12 cellular contexts compared by ENCODE assay signal in the genomic region with DNA sequence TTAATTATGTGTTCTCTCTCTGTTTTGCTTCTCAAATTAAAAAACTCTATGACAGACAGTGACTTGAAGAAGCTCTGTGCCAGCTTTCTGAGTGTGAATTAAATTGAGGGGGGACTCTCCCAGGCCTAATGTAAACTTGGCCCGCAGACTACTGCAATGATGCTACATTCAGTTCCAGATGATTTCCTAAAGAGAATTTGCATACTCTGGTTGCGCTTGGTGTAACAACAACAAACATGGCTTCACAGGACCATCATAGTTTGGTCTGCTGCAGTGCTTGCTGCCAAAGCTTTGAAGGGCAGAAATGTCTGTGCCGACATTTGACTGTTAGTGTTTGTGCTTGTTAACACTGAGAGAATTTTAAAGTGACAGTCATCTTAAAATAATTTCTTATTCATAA. TPM values are rescaled to one million over a fixed set of nuclear protein-coding genes. Genes with fewer than 3 reads are reported as not detected.
DNase-seq lines count a peak whose midpoint lies in the region; ATAC-seq, FAIRE-seq and TF ChIP-seq lines count a peak whose summit lies in the region.
"Had no signal": no experiment of that assay in that cellular context is flagged by ENCODE, and none has a peak within 500 bp of the region (broad histone marks: within the 10 kb centered on the region; RNA-seq: fewer than 3 reads in every experiment).

No MANE protein-coding gene starts in this region.

- H3K9ac ChIP-seq in keratinocyte (ENCODE audit: control insufficient read depth, extremely low read depth, insufficient read depth, low read length): no peak overlapping the region

- H3K4me3 ChIP-seq in keratinocyte (ENCODE audit: control insufficient read depth in 2 of 3, extremely low read depth in 1 of 3, insufficient read depth in 2 of 3, low read depth in 1 of 3, low read length in 3 of 3) (no peak overlapping the region), tibial artery (no peak overlapping the region)
- no peak overlapping the region for H3K4me3 ChIP-seq in CD8-positive, alpha-beta T cell (ENCODE audit: low read depth, low read length)
- H3K4me3 ChIP-seq: K562 had no signal

- no peaks in the 10 kb centered on the region for H3K27me3 ChIP-seq in keratinocyte (ENCODE audit: control insufficient read depth, extremely low read depth, insufficient read depth, low read length)
- no peaks in the 10 kb centered on the region for H3K27me3 ChIP-seq in tibial artery
- no peaks in the 10 kb centered on the region for H3K27me3 ChIP-seq in CD8-positive, alpha-beta T cell (ENCODE audit: insufficient read depth, low read length)

- H3K4me2 ChIP-seq in keratinocyte (ENCODE audit: control insufficient read depth, extremely low read depth, insufficient read depth, low read depth, low read length): no peak overlapping the region

- CTCF ChIA-PET in CD8-positive, alpha-beta T cell (lab: Charles Lee): interaction anchor here (0.9 to 11.0 kb wide), 7 partner anchors 12 to 454 kb away, joined by 4 to 129 read pairs (median 55); a partner anchor contains a TSS

- H4K20me1 ChIP-seq in keratinocyte (ENCODE audit: control insufficient read depth, extremely low read depth, insufficient read depth, low read length): no peaks in the 10 kb centered on the region

- ATAC-seq in GM21529 (IDR thresholded peaks at IDR 0.05; ENCODE audit: unreplicated experiment): peak; percentile 78
- peak; percentile 89 for ATAC-seq in HG03442 (IDR thresholded peaks at IDR 0.05; ENCODE audit: unreplicated experiment)
- ATAC-seq in CD8-positive, alpha-beta T cell: no peak
- ATAC-seq: K562 had no signal

- H3K36me3 Mint-ChIP-seq in CD8-positive, alpha-beta T cell: no peaks in the 10 kb centered on the region

- no peaks in the 10 kb centered on the region for H3K9me1 ChIP-seq in keratinocyte (ENCODE audit: control insufficient read depth, extremely low read depth, insufficient read depth, low read length)

- no peak overlapping the region for H3K27ac Mint-ChIP-seq in CD8-positive, alpha-beta T cell

- H3K4me1 ChIP-seq in keratinocyte (ENCODE audit: control insufficient read depth, extremely low read depth, insufficient read depth, low read length) (peaks cover 10% of the 10 kb centered on the region), tibial artery (peaks cover 0 to 10% (median 2%) of the 10 kb centered on the region in 4 donors)
- H3K4me1 ChIP-seq in CD8-positive, alpha-beta T cell (ENCODE audit: insufficient read depth, low read length): peaks cover 11% of the 10 kb centered on the region

- dilution Hi-C loops in keratinocyte (cut with MboI; ENCODE audit: extremely low pct_ligation_motif_present, low sequenced_read_pairs): no loop called here

- H3K79me2 ChIP-seq in keratinocyte (ENCODE audit: control insufficient read depth, insufficient read depth, low read length): no peaks in the 10 kb centered on the region

- no peaks in the 10 kb centered on the region for H3K9me3 Mint-ChIP-seq in CD8-positive, alpha-beta T cell

- no peaks in the 10 kb centered on the region for H3K27me3 Mint-ChIP-seq in CD8-positive, alpha-beta T cell (ENCODE audit: low read depth)

- no peak overlapping the region for H3K4me3 Mint-ChIP-seq in CD8-positive, alpha-beta T cell

- peak; percentile 75 for FAIRE-seq in GM18507 (lab: Jason Lieb, UNC)
- peak; percentile 34 for FAIRE-seq in keratinocyte (lab: Jason Lieb, UNC)
- FAIRE-seq: endometrium, K562 had no signal

- H3K27ac ChIP-seq in keratinocyte (ENCODE audit: control insufficient read depth, insufficient read depth, low read length): no peak overlapping the region
- no peak overlapping the region for H3K27ac ChIP-seq in tibial artery
- no peak overlapping the region for H3K27ac ChIP-seq in CD8-positive, alpha-beta T cell (ENCODE audit: low read depth, low read length)

- H2AFZ ChIP-seq in keratinocyte (ENCODE audit: control insufficient read depth, low read length): peak overlapping the region; percentile 75

- POLR2A ChIA-PET in CD8-positive, alpha-beta T cell (lab: Charles Lee): no interaction called here

- peaks cover 11% of the 10 kb centered on the region for H3K4me1 Mint-ChIP-seq in CD8-positive, alpha-beta T cell (ENCODE audit: low read depth)

- H3K36me3 ChIP-seq in keratinocyte (ENCODE audit: control insufficient read depth in 2 of 2, extremely low read depth in 1 of 2, insufficient read depth in 2 of 2, low read length in 2 of 2) (no peaks in the 10 kb centered on the region), tibial artery (no peaks in the 10 kb centered on the region)
- H3K36me3 ChIP-seq in CD8-positive, alpha-beta T cell (ENCODE audit: insufficient read depth, low read length): no peaks in the 10 kb centered on the region

- TF ChIP-seq CTCF in keratinocyte (optimal IDR thresholded peaks at IDR 0.05 in 1 of 3, IDR thresholded peaks at IDR 0.05 in 1 of 3, conservative IDR thresholded peaks at IDR 0.05 in 1 of 3; ENCODE audit: extremely low read depth in 1 of 3, insufficient read depth in 2 of 3, low read length in 3 of 3) (no peak), tibial artery (IDR thresholded peaks at IDR 0.05) (no peak)
- TF ChIP-seq CTCF in CD8-positive, alpha-beta T cell (IDR thresholded peaks at IDR 0.05): no peak

- intact Hi-C loops in tibial artery (cut with DNase I; ENCODE audit: low total_unique reads): no loop called here
- intact Hi-C loops in CD8-positive, alpha-beta T cell (cut with DNase I, micrococcal nuclease): loop anchor here in 1 of 2 experiments (10.0 kb wide), 1 partner anchor 390 kb away; a partner anchor contains a TSS

- H3K9me3 ChIP-seq in keratinocyte (ENCODE audit: control insufficient read depth, low read depth, low read length) (no peaks in the 10 kb centered on the region), tibial artery (no peaks in the 10 kb centered on the region)
- H3K9me3 ChIP-seq in CD8-positive, alpha-beta T cell (ENCODE audit: low read length): no peaks in the 10 kb centered on the region

- DNase-seq in GM18507 (ENCODE audit: extremely low spot score, insufficient read length, low read depth) (no peak), keratinocyte (ENCODE audit: low read depth, low spot score) (no peak), tibial artery (no peak), occipital lobe (lab: John Stamatoyannopoulos, UW) (no peak), amniotic stem cell (lab: John Stamatoyannopoulos, UW) (no peak)
- no peak for DNase-seq in CD8-positive, alpha-beta T cell
- DNase-seq: activated CD8-positive, alpha-beta memory T cell treated with anti-CD3 and anti-CD28 coated beads, Interleukin-2, amount 50 U/mL, for 48 hours; RPMI8226 had no signal

RNA-seq across cellular contexts. Expression of a gene that starts 25.0 kb away (rescaled TPM):
- polyA plus RNA-seq in keratinocyte: 0.46 to 1.2 TPM (median 0.77 TPM) in 3 replicates
- 0.35 TPM for polyA plus RNA-seq in keratinocyte (2011; ENCODE audit: low read depth)
- polyA plus RNA-seq in keratinocyte (2011; cell fraction: cytosol; rRNA removed): 0.21 and 0.35 TPM in 2 replicates
- polyA plus RNA-seq in keratinocyte (2011; cell fraction: nucleus; rRNA removed): 0.84 and 1.1 TPM in 2 replicates
- 0.89 TPM in 1 of 2 replicates, not detected in the other for polyA plus RNA-seq in keratinocyte (2012; ENCODE audit: low replicate concordance)
- polyA minus RNA-seq in keratinocyte: 0.79 to 4.8 TPM (median 4.4 TPM) in 3 replicates
- polyA minus RNA-seq in keratinocyte (2011; cell fraction: cytosol; rRNA and poly(A)+ RNA removed): 1.3 TPM
- polyA minus RNA-seq in keratinocyte (2011; cell fraction: nucleus; rRNA and poly(A)+ RNA removed): 1.1 and 3.5 TPM in 2 replicates
- 5.9 TPM for total RNA-seq in occipital lobe
- total RNA-seq in CD8-positive, alpha-beta T cell: 1 to 10 TPM; 1.0 to 1.2 TPM
